In genomic region chr2:19989342-19989680, GRCh38 we compare ENCODE assay signal across 8 cellular contexts. TPM values are rescaled to one million over a fixed set of nuclear protein-coding genes. Genes with fewer than 3 reads are reported as not detected.
A peak's percentile ranks its signal among the peaks of the same experiment; 100 is the strongest.
DNase-seq lines count a peak whose midpoint lies in the region; ATAC-seq and TF ChIP-seq lines count a peak whose summit lies in the region.

No MANE protein-coding gene starts in this region.

- TF ChIP-seq CTCF in HFFc6 (IDR thresholded peaks at IDR 0.05), result no peak

- no peaks in the 10 kb centered on the region for H3K27me3 ChIP-seq in iPS-15b (ENCODE audit: control insufficient read depth, insufficient read depth, low read length)

- H3K36me3 Mint-ChIP-seq in HFFc6 (ENCODE audit: low read depth), result peaks cover 10% of the 10 kb centered on the region; the same call in 1 of the 2 replicates
- H3K36me3 Mint-ChIP-seq in activated CD4-positive, alpha-beta memory T cell treated with anti-CD3 and anti-CD28 coated beads, Interleukin-2, amount 10 ng/mL, durations not matched to agents 7 days and 5 days (ENCODE audit: low read depth), result peaks cover 3% of the 10 kb centered on the region
- peaks cover 12% of the 10 kb centered on the region for H3K36me3 Mint-ChIP-seq in stimulated activated memory B cell treated with anti-CD40 and anti-IgM and Interleukin-4, amounts not matched to agents 10 μg/mL and 1 μg/mL and 100 μg/mL, for 72 hours

- peaks cover 6% of the 10 kb centered on the region for H3K4me1 ChIP-seq in iPS-15b (ENCODE audit: control insufficient read depth, insufficient read depth, low read length)

- DNase-seq in HFFc6 (no peak), RKO (ENCODE audit: low spot score) (no peak), activated gamma-delta T cell treated with Interleukin-2 at 50 U/mL for 16 hours (no peak), NCI-H446 (lab: John Stamatoyannopoulos, UW) (no peak)
- DNase-seq in activated CD4-positive, alpha-beta memory T cell treated with anti-CD3 and anti-CD28 coated beads, Interleukin-2, amount 10 ng/mL, durations not matched to agents 7 days and 5 days, result no peak

- no peaks in the 10 kb centered on the region for H3K9me3 Mint-ChIP-seq in HFFc6
- H3K9me3 Mint-ChIP-seq in activated CD4-positive, alpha-beta memory T cell treated with anti-CD3 and anti-CD28 coated beads, Interleukin-2, amount 10 ng/mL, durations not matched to agents 7 days and 5 days, result no peaks in the 10 kb centered on the region
- H3K9me3 Mint-ChIP-seq in stimulated activated memory B cell treated with anti-CD40 and anti-IgM and Interleukin-4, amounts not matched to agents 10 μg/mL and 1 μg/mL and 100 μg/mL, for 72 hours, result no peaks in the 10 kb centered on the region

- H3K27ac Mint-ChIP-seq in HFFc6, result peak overlapping the region; percentile 94
- peak overlapping the region; percentile 53 for H3K27ac Mint-ChIP-seq in activated CD4-positive, alpha-beta memory T cell treated with anti-CD3 and anti-CD28 coated beads, Interleukin-2, amount 10 ng/mL, durations not matched to agents 7 days and 5 days
- H3K27ac Mint-ChIP-seq in stimulated activated memory B cell treated with anti-CD40 and anti-IgM and Interleukin-4, amounts not matched to agents 10 μg/mL and 1 μg/mL and 100 μg/mL, for 72 hours, result peak overlapping the region; percentile 82

- peak overlapping the region; percentile 96 for H3K4me3 ChIP-seq in iPS-15b (ENCODE audit: low read depth, low read length)

- no peaks in the 10 kb centered on the region for H3K36me3 ChIP-seq in iPS-15b (ENCODE audit: control insufficient read depth, insufficient read depth, low read length)

- no peak for ATAC-seq in stimulated activated memory B cell treated with anti-CD40 and anti-IgM and Interleukin-4, amounts not matched to agents 10 μg/mL and 1 μg/mL and 100 μg/mL, for 72 hours
- no peak for ATAC-seq in GM18868 (IDR thresholded peaks at IDR 0.05; ENCODE audit: unreplicated experiment)

- POLR2A ChIA-PET in activated CD4-positive, alpha-beta memory T cell treated with anti-CD3 and anti-CD28 coated beads, Interleukin-2, amount 10 ng/mL, durations not matched to agents 7 days and 5 days (lab: Charles Lee), result interaction anchor here (1.0 to 2.7 kb wide), 6 partner anchors 62 to 834 kb away, joined by 3 to 13 read pairs (median 3); partner anchors contain the start of genes LAPTM4A, LDAH and TTC32

- H3K27me3 Mint-ChIP-seq in HFFc6 (ENCODE audit: insufficient read depth), result peaks cover 8% of the 10 kb centered on the region; the same call in 1 of the 2 replicates
- H3K27me3 Mint-ChIP-seq in activated CD4-positive, alpha-beta memory T cell treated with anti-CD3 and anti-CD28 coated beads, Interleukin-2, amount 10 ng/mL, durations not matched to agents 7 days and 5 days, result peaks cover 24% of the 10 kb centered on the region
- peaks cover 10% of the 10 kb centered on the region for H3K27me3 Mint-ChIP-seq in stimulated activated memory B cell treated with anti-CD40 and anti-IgM and Interleukin-4, amounts not matched to agents 10 μg/mL and 1 μg/mL and 100 μg/mL, for 72 hours

- CTCF ChIA-PET in activated CD4-positive, alpha-beta memory T cell treated with anti-CD3 and anti-CD28 coated beads, Interleukin-2, amount 10 ng/mL, durations not matched to agents 7 days and 5 days (lab: Charles Lee), result interaction anchor here (1.3 kb wide), 1 partner anchor 26 kb away, joined by 6 read pairs; no protein-coding TSS in a partner anchor

- H3K9me3 ChIP-seq in iPS-15b (ENCODE audit: control insufficient read depth, insufficient read depth, low read length), result no peaks in the 10 kb centered on the region

- peak overlapping the region; percentile 55 for H3K9ac ChIP-seq in iPS-15b (ENCODE audit: low read depth, low read length)

- peaks cover 21% of the 10 kb centered on the region for H3K4me1 Mint-ChIP-seq in HFFc6 (ENCODE audit: low read depth)
- peaks cover 31% of the 10 kb centered on the region for H3K4me1 Mint-ChIP-seq in activated CD4-positive, alpha-beta memory T cell treated with anti-CD3 and anti-CD28 coated beads, Interleukin-2, amount 10 ng/mL, durations not matched to agents 7 days and 5 days
- H3K4me1 Mint-ChIP-seq in stimulated activated memory B cell treated with anti-CD40 and anti-IgM and Interleukin-4, amounts not matched to agents 10 μg/mL and 1 μg/mL and 100 μg/mL, for 72 hours, result peaks cover 24% of the 10 kb centered on the region

- H3K4me3 Mint-ChIP-seq in HFFc6, result peak overlapping the region; percentile 91
- peak overlapping the region; percentile 85 for H3K4me3 Mint-ChIP-seq in activated CD4-positive, alpha-beta memory T cell treated with anti-CD3 and anti-CD28 coated beads, Interleukin-2, amount 10 ng/mL, durations not matched to agents 7 days and 5 days
- peak overlapping the region; percentile 93 for H3K4me3 Mint-ChIP-seq in stimulated activated memory B cell treated with anti-CD40 and anti-IgM and Interleukin-4, amounts not matched to agents 10 μg/mL and 1 μg/mL and 100 μg/mL, for 72 hours

RNA-seq across cellular contexts. Expression of gene WDR35, which starts 0.6 kb away (rescaled TPM):
- 1 to 10 TPM; 4.5 to 5.4 (median 5.2) TPM for total RNA-seq in HFFc6 (2021; fragmentation: NEBNext Ultra II Directional; extraction: Animal tissue kit (Norgen Biotek cat#: 25700))
- 1 to 10 TPM; 4.5 to 4.7 TPM for total RNA-seq in activated CD4-positive, alpha-beta memory T cell treated with anti-CD3 and anti-CD28 coated beads, Interleukin-2, amount 10 ng/mL, durations not matched to agents 7 days and 5 days

RNA-seq across cellular contexts. Expression of gene MATN3, which starts 23.2 kb away (rescaled TPM):
- total RNA-seq in HFFc6 (2021; fragmentation: NEBNext Ultra II Directional; extraction: Animal tissue kit (Norgen Biotek cat#: 25700)), result 1 to 10 TPM in 5 of 6 experiments, under 1 TPM in 1; 0.69 to 1.5 (median 1.2) TPM
- not detected for total RNA-seq in activated CD4-positive, alpha-beta memory T cell treated with anti-CD3 and anti-CD28 coated beads, Interleukin-2, amount 10 ng/mL, durations not matched to agents 7 days and 5 days
